Comparison of ENCODE assay signal across 1 cellular context in the genomic region with DNA sequence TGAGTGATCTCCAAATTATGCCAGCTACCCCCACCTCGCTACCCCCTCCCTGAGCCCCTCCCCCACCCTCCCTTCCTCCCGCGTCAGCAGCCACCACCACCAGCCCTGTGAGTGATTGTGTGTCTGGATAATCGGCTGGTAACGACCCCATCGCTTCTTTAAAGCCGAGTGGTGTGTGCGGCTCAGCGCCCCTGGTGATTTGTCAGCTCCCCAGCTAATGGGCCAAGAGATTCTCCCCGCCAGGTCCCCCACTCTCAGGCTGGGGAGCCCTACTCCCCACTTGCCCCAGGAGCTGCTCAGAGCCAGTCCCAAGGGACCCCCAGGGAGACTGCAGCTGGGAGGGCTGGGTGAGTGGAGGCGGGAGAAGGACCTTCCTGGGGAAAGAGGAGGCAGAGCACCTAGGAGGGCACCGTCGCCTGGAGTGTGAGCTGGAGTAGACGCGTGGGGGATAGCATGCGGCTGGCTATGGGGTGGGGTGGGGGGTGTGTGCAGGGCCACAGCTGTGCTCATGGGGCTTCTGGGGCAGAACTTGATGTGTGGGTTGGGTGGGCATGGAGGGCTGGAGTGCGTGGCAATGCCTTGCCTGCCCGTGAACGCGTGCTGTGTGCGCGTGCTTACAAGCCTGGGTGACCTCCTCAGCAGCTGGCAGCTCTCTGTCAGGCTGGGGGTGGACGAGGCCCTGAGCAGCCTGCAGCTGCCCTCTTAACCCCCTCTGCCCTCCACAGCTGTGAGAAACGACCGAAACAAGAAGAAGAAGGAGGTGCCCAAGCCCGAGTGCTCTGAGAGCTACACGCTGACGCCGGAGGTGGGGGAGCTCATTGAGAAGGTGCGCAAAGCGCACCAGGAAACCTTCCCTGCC.
TF ChIP-seq lines count a peak whose summit lies in the region.

No MANE protein-coding gene starts in this region.

TF ChIP-seq in GM23338, 12 proteins besides CTCF, POLR2A, EP300 and RAD21:
- TF ChIP-seq, protein P1, sequence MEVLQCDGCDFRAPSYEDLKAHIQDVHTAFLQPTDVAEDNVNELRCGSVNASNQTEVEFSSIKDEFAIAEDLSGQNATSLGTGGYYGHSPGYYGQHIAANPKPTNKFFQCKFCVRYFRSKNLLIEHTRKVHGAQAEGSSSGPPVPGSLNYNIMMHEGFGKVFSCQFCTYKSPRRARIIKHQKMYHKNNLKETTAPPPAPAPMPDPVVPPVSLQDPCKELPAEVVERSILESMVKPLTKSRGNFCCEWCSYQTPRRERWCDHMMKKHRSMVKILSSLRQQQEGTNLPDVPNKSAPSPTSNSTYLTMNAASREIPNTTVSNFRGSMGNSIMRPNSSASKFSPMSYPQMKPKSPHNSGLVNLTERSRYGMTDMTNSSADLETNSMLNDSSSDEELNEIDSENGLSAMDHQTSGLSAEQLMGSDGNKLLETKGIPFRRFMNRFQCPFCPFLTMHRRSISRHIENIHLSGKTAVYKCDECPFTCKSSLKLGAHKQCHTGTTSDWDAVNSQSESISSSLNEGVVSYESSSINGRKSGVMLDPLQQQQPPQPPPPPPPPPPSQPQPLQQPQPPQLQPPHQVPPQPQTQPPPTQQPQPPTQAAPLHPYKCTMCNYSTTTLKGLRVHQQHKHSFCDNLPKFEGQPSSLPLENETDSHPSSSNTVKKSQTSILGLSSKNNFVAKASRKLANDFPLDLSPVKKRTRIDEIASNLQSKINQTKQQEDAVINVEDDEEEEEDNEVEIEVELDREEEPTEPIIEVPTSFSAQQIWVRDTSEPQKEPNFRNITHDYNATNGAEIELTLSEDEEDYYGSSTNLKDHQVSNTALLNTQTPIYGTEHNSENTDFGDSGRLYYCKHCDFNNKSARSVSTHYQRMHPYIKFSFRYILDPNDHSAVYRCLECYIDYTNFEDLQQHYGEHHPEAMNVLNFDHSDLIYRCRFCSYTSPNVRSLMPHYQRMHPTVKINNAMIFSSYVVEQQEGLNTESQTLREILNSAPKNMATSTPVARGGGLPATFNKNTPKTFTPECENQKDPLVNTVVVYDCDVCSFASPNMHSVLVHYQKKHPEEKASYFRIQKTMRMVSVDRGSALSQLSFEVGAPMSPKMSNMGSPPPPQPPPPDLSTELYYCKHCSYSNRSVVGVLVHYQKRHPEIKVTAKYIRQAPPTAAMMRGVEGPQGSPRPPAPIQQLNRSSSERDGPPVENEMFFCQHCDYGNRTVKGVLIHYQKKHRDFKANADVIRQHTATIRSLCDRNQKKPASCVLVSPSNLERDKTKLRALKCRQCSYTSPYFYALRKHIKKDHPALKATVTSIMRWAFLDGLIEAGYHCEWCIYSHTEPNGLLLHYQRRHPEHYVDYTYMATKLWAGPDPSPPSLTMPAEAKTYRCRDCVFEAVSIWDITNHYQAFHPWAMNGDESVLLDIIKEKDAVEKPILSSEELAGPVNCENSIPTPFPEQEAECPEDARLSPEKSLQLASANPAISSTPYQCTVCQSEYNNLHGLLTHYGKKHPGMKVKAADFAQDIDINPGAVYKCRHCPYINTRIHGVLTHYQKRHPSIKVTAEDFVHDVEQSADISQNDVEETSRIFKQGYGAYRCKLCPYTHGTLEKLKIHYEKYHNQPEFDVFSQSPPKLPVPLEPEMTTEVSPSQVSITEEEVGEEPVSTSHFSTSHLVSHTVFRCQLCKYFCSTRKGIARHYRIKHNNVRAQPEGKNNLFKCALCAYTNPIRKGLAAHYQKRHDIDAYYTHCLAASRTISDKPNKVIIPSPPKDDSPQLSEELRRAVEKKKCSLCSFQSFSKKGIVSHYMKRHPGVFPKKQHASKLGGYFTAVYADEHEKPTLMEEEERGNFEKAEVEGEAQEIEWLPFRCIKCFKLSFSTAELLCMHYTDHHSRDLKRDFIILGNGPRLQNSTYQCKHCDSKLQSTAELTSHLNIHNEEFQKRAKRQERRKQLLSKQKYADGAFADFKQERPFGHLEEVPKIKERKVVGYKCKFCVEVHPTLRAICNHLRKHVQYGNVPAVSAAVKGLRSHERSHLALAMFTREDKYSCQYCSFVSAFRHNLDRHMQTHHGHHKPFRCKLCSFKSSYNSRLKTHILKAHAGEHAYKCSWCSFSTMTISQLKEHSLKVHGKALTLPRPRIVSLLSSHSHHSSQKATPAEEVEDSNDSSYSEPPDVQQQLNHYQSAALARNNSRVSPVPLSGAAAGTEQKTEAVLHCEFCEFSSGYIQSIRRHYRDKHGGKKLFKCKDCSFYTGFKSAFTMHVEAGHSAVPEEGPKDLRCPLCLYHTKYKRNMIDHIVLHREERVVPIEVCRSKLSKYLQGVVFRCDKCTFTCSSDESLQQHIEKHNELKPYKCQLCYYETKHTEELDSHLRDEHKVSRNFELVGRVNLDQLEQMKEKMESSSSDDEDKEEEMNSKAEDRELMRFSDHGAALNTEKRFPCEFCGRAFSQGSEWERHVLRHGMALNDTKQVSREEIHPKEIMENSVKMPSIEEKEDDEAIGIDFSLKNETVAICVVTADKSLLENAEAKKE (CRISPR knock-in tag; IDR thresholded peaks at IDR 0.05) = no peak
- TF ChIP-seq, protein P2, sequence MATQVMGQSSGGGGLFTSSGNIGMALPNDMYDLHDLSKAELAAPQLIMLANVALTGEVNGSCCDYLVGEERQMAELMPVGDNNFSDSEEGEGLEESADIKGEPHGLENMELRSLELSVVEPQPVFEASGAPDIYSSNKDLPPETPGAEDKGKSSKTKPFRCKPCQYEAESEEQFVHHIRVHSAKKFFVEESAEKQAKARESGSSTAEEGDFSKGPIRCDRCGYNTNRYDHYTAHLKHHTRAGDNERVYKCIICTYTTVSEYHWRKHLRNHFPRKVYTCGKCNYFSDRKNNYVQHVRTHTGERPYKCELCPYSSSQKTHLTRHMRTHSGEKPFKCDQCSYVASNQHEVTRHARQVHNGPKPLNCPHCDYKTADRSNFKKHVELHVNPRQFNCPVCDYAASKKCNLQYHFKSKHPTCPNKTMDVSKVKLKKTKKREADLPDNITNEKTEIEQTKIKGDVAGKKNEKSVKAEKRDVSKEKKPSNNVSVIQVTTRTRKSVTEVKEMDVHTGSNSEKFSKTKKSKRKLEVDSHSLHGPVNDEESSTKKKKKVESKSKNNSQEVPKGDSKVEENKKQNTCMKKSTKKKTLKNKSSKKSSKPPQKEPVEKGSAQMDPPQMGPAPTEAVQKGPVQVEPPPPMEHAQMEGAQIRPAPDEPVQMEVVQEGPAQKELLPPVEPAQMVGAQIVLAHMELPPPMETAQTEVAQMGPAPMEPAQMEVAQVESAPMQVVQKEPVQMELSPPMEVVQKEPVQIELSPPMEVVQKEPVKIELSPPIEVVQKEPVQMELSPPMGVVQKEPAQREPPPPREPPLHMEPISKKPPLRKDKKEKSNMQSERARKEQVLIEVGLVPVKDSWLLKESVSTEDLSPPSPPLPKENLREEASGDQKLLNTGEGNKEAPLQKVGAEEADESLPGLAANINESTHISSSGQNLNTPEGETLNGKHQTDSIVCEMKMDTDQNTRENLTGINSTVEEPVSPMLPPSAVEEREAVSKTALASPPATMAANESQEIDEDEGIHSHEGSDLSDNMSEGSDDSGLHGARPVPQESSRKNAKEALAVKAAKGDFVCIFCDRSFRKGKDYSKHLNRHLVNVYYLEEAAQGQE (IDR thresholded peaks at IDR 0.05; ENCODE audit: unreplicated experiment) = no peak
- no peak for TF ChIP-seq NANOG (IDR thresholded peaks at IDR 0.05; ENCODE audit: borderline replicate concordance)
- no peak for TF ChIP-seq CREB1 (CRISPR knock-in tag; IDR thresholded peaks at IDR 0.05; ENCODE audit: low read depth)
- TF ChIP-seq, protein P3, sequence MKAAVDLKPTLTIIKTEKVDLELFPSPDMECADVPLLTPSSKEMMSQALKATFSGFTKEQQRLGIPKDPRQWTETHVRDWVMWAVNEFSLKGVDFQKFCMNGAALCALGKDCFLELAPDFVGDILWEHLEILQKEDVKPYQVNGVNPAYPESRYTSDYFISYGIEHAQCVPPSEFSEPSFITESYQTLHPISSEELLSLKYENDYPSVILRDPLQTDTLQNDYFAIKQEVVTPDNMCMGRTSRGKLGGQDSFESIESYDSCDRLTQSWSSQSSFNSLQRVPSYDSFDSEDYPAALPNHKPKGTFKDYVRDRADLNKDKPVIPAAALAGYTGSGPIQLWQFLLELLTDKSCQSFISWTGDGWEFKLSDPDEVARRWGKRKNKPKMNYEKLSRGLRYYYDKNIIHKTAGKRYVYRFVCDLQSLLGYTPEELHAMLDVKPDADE (IDR thresholded peaks at IDR 0.05) = no peak
- TF ChIP-seq STAT1 (IDR thresholded peaks at IDR 0.05; ENCODE audit: unreplicated experiment) = no peak
- TF ChIP-seq ZNF331 (CRISPR knock-in tag; IDR thresholded peaks at IDR 0.05; ENCODE audit: low read depth) = no peak
- no peak for TF ChIP-seq ZNF114 (CRISPR knock-in tag; IDR thresholded peaks at IDR 0.05)
- TF ChIP-seq EZH2 (IDR thresholded peaks at IDR 0.05; ENCODE audit: low read depth, unreplicated experiment) = no peak
- no peak for TF ChIP-seq POLR2AphosphoS5 (IDR thresholded peaks at IDR 0.05; ENCODE audit: low read depth)
- no peak for TF ChIP-seq EZH2phosphoT487 (IDR thresholded peaks at IDR 0.05; ENCODE audit: unreplicated experiment)
- TF ChIP-seq JUNB (IDR thresholded peaks at IDR 0.05; ENCODE audit: unreplicated experiment) = no peak
